In the genomic region with DNA sequence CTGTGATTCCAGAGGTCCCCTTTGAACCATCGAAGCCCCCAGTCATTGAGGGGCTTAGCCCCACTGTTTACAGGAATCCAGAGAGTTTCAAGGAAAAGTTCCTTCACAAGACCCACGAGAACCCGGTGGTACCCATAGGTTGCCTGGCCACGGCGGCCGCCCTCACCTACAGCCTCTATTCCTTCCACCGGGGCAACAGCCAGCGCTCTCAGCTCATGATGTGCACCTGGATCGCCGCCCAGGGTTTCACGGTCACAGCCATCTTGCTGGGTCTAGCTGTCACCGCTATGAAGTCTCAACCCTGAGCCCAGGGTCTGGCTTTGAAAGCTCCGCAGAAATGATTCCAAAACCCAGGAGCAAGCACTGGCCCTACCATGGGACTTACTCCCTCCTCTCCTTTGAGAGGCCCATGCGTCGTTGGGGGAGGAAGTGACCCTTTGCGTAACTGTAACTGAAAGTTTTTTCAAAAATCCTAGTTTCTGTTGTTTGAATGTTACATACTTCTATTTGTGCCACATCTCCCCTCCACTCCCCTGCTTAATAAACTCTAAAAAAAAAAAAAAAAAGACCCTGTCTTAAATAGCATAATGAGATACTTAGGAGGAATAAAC, we compare ENCODE assay signal across 1 cellular context.
TF ChIP-seq lines count a peak whose summit lies in the region.

No MANE protein-coding gene starts in this region.

TF ChIP-seq in H1, 55 proteins besides CTCF, POLR2A, EP300 and RAD21:
- no peak for TF ChIP-seq CBX8 (IDR thresholded peaks at IDR 0.05; ENCODE audit: borderline replicate concordance, low read depth, low read length)
- TF ChIP-seq SP1 (IDR thresholded peaks at IDR 0.05; ENCODE audit: low read depth, low read length) = no peak
- TF ChIP-seq POU5F1 (IDR thresholded peaks at IDR 0.05; ENCODE audit: low read depth, low read length) = no peak
- no peak for TF ChIP-seq TBP (IDR thresholded peaks at IDR 0.05; ENCODE audit: low read depth, low read length)
